ENCODE assay signal across 1 cellular context in genomic region chr3:118477768-118478167, GRCh38.
TF ChIP-seq lines count a peak whose summit lies in the region.

No MANE protein-coding gene starts in this region.

TF ChIP-seq in H1, 55 proteins besides CTCF, POLR2A, EP300 and RAD21 (continued from another document):
- TF ChIP-seq E2F6 (IDR thresholded peaks at IDR 0.05), result peak; percentile 43; the same call in 1 of the 2 replicates
- TF ChIP-seq TBP (IDR thresholded peaks at IDR 0.05; ENCODE audit: low read depth, low read length), result no peak
- TF ChIP-seq CREB1 (IDR thresholded peaks at IDR 0.05), result no peak
